Comparison of ENCODE assay signal across 2 cellular contexts in genomic region chr13:38473305-38473704, GRCh38.
A peak's percentile ranks its signal among the peaks of the same experiment; 100 is the strongest.
TF ChIP-seq lines count a peak whose summit lies in the region.

No MANE protein-coding gene starts in this region.

TF ChIP-seq in HepG2, 621 proteins besides CTCF, POLR2A, EP300 and RAD21:
- peak; percentile 37; the same call in 1 of the 2 replicates for TF ChIP-seq CEBPB (IDR thresholded peaks at IDR 0.05; ENCODE audit: borderline replicate concordance, low read depth, low read length)
- TF ChIP-seq ZNF432 (CRISPR knock-in tag; IDR thresholded peaks at IDR 0.05; ENCODE audit: borderline replicate concordance): no peak
TF ChIP-seq in HepG2: peak in this region for 1.

TF ChIP-seq in H1, 55 proteins besides CTCF, POLR2A, EP300 and RAD21:
- no peak for TF ChIP-seq POU5F1 (IDR thresholded peaks at IDR 0.05; ENCODE audit: low read depth, low read length)
- TF ChIP-seq CBX8 (IDR thresholded peaks at IDR 0.05; ENCODE audit: borderline replicate concordance, low read depth, low read length): no peak
- no peak for TF ChIP-seq SP1 (IDR thresholded peaks at IDR 0.05; ENCODE audit: low read depth, low read length)
- TF ChIP-seq SRF (IDR thresholded peaks at IDR 0.05; ENCODE audit: low read depth, low read length): no peak
- TF ChIP-seq KDM1A (IDR thresholded peaks at IDR 0.05; ENCODE audit: borderline replicate concordance, low read length): no peak
- TF ChIP-seq CREB1 (IDR thresholded peaks at IDR 0.05): no peak
- no peak for TF ChIP-seq CHD7 (IDR thresholded peaks at IDR 0.05; ENCODE audit: insufficient replicate concordance, low read length)
- TF ChIP-seq RXRA (IDR thresholded peaks at IDR 0.05; ENCODE audit: insufficient read depth, low read depth, low read length): no peak
- TF ChIP-seq TAF7 (optimal IDR thresholded peaks at IDR 0.05; ENCODE audit: borderline replicate concordance, low read depth, low read length): no peak
- no peak for TF ChIP-seq SAP30 (IDR thresholded peaks at IDR 0.05; ENCODE audit: insufficient read depth, insufficient replicate concordance, low read length)
- TF ChIP-seq NANOG (IDR thresholded peaks at IDR 0.05; ENCODE audit: insufficient read depth, low read depth, low read length, poor library complexity, severe bottlenecking): no peak
- TF ChIP-seq RFX5 (IDR thresholded peaks at IDR 0.05; ENCODE audit: borderline replicate concordance, low read depth, low read length): no peak
- no peak for TF ChIP-seq CTBP2 (IDR thresholded peaks at IDR 0.05; ENCODE audit: borderline replicate concordance, insufficient read depth, insufficient read length, low read length)
